8 cellular contexts compared by ENCODE assay signal in the genomic region with DNA sequence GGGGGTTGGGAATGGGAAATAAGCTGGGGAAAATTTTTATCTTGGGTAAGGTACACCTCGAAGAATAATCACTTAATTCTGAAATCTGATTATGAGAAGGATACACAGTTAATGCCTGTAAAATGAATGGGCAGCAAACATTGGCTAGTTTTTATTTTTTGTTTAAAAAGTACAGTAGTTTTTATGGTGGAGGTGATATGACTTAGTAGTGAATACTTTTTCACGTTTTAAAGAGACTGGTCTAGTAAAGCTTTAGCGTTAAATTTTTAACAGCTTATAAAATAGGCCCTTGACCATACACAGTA. TPM values are rescaled to one million over a fixed set of nuclear protein-coding genes. Genes with fewer than 3 reads are reported as not detected.
DNase-seq lines count a peak whose midpoint lies in the region; ATAC-seq and TF ChIP-seq lines count a peak whose summit lies in the region.

No MANE protein-coding gene starts in this region.

- TF ChIP-seq CTCF in chondrocyte (IDR thresholded peaks at IDR 0.05) (no peak), omental fat pad (IDR thresholded peaks at IDR 0.05) (no peak)

- peaks cover 2% of the 10 kb centered on the region; the same call in 1 of the 2 replicates for H3K36me3 ChIP-seq in ACC112 (ENCODE audit: insufficient read depth, low read length)

- H3K4me1 ChIP-seq in ACC112 (ENCODE audit: control insufficient read depth, insufficient read depth, low read length, unreplicated experiment), result peaks cover 45% of the 10 kb centered on the region

- H3K9me3 Mint-ChIP-seq in IgD-negative memory B cell (peaks cover 0 to 2% (median 0%) of the 10 kb centered on the region in 3 donors), chondrocyte (ENCODE audit: low read depth) (no peaks in the 10 kb centered on the region), naive B cell (no peaks in the 10 kb centered on the region)

- H3K27me3 Mint-ChIP-seq in IgD-negative memory B cell, result no peaks in the 10 kb centered on the region
- no peaks in the 10 kb centered on the region for H3K27me3 Mint-ChIP-seq in chondrocyte (ENCODE audit: low read depth)
- H3K27me3 Mint-ChIP-seq in naive B cell, result no peaks in the 10 kb centered on the region

- ATAC-seq in naive B cell (ENCODE audit: low read depth in 2 of 2) (no peak), HG02885 (IDR thresholded peaks at IDR 0.05; ENCODE audit: poor library complexity, unreplicated experiment) (no peak), esophagus mucosa (no peak), omental fat pad (ENCODE audit: low FRiP score) (no peak)

- H3K27me3 ChIP-seq in ACC112 (ENCODE audit: insufficient read depth, low read length), result no peaks in the 10 kb centered on the region

- peak overlapping the region; percentile 99 for H3K4me3 ChIP-seq in ACC112 (ENCODE audit: low read depth, low read length)

- H3K4me3 Mint-ChIP-seq in IgD-negative memory B cell, result peak overlapping the region; percentile 88 to 100 (median 96)
- peak overlapping the region; percentile 82 for H3K4me3 Mint-ChIP-seq in chondrocyte (ENCODE audit: unreplicated experiment)
- peak overlapping the region; percentile 90 to 99 (median 94) for H3K4me3 Mint-ChIP-seq in naive B cell

- DNase-seq in chondrocyte (ENCODE audit: low spot score), result no peak
- no peak for DNase-seq in naive B cell
- DNase-seq in omental fat pad (ENCODE audit: low spot score), result no peak
- DNase-seq in COLO829 (ENCODE audit: low spot score), result no peak

- H3K4me1 Mint-ChIP-seq in IgD-negative memory B cell, result peaks cover 22 to 49% (median 31%) of the 10 kb centered on the region in 3 donors
- peaks cover 52% of the 10 kb centered on the region for H3K4me1 Mint-ChIP-seq in chondrocyte (ENCODE audit: low read depth)
- peaks cover 24 to 40% (median 32%) of the 10 kb centered on the region in 3 donors for H3K4me1 Mint-ChIP-seq in naive B cell

- no peak overlapping the region for H2AFZ ChIP-seq in ACC112 (ENCODE audit: low read length, unreplicated experiment)

- H3K27ac Mint-ChIP-seq in IgD-negative memory B cell, result peak overlapping the region; percentile 89 to 95 (median 91)
- peak overlapping the region; percentile 86 for H3K27ac Mint-ChIP-seq in chondrocyte (ENCODE audit: unreplicated experiment)
- peak overlapping the region in 3 of 6 donors; percentile 26 to 90 (median 78) for H3K27ac Mint-ChIP-seq in naive B cell

- H3K79me2 ChIP-seq in ACC112 (ENCODE audit: control insufficient read depth, insufficient read depth, low read length, unreplicated experiment), result peaks cover 64% of the 10 kb centered on the region

- H3K27ac ChIP-seq in ACC112 (ENCODE audit: low read depth, low read length), result peak overlapping the region; percentile 97

- H3K36me3 Mint-ChIP-seq in IgD-negative memory B cell (no peaks in the 10 kb centered on the region), chondrocyte (ENCODE audit: low read depth) (peaks cover 1% of the 10 kb centered on the region), naive B cell (no peaks in the 10 kb centered on the region)

RNA-seq across cellular contexts. Expression of a gene that starts 1.8 kb away (rescaled TPM):
- polyA plus RNA-seq in IgD-negative memory B cell, result 4.8 TPM
- 68.2 to 72.0 TPM (median 69.3 TPM) in 3 replicates for total RNA-seq in chondrocyte
- 1 to 10 TPM; 1.2 to 5.6 (median 3.0) TPM for polyA plus RNA-seq in naive B cell (ENCODE audit: low read depth in 6 of 6)
- total RNA-seq in esophagus mucosa, result 54.9 TPM
- total RNA-seq in omental fat pad, result 100 to 1,000 TPM; 109 to 219 (median 138) TPM
